ENCODE assay signal across 16 cellular contexts in genomic region chr11:84722583-84723108, GRCh38.
A peak's percentile ranks its signal among the peaks of the same experiment; 100 is the strongest.
DNase-seq lines count a peak whose midpoint lies in the region; ATAC-seq, FAIRE-seq and TF ChIP-seq lines count a peak whose summit lies in the region.
"Had no signal": no experiment of that assay in that cellular context is flagged by ENCODE, and none has a peak within 500 bp of the region (broad histone marks: within the 10 kb centered on the region; RNA-seq: fewer than 3 reads in every experiment).

No MANE protein-coding gene starts in this region.

- peaks cover 9% of the 10 kb centered on the region for H3K4me1 Mint-ChIP-seq in endodermal cell
- H3K4me1 Mint-ChIP-seq: activated T-helper 17 cell treated with anti-CD3 and anti-CD28 coated beads, Interleukin-2, amount 50 U/mL, for 72 hours had no signal

- CTCF ChIA-PET in PC-9 (lab: Charles Lee) = no interaction called here

- H3K36me3 Mint-ChIP-seq in endodermal cell (ENCODE audit: low read depth) = no peaks in the 10 kb centered on the region
- H3K36me3 Mint-ChIP-seq: T-cell had no signal

- no peaks in the 10 kb centered on the region for H3K27me3 ChIP-seq in endodermal cell (ENCODE audit: control insufficient read depth, insufficient read depth, low read length, poor library complexity, severe bottlenecking)
- peaks cover 8% of the 10 kb centered on the region for H3K27me3 ChIP-seq in PC-9 (ENCODE audit: insufficient read depth, low read depth)
- H3K27me3 ChIP-seq: vagina had no signal

- H4K20me1 ChIP-seq in PC-9 (ENCODE audit: insufficient read depth) = no peaks in the 10 kb centered on the region; the same call in 1 of the 2 replicates

- H3K9me2 ChIP-seq in PC-9 (ENCODE audit: insufficient read depth) = no peaks in the 10 kb centered on the region

- no TSS peak for BruUV-seq in PC-9 (replicated peaks; lab: Mats Ljungman, UMichigan)

- peak; percentile 96 for FAIRE-seq in G401.6 (lab: Jason Lieb, UNC)
- FAIRE-seq: GM18507 had no signal

- intact Hi-C loops in PC-9 (cut with micrococcal nuclease; ENCODE audit: unreplicated experiment) = loop anchor here (1.0 kb wide), 1 partner anchor 869 kb away; no protein-coding TSS in a partner anchor
- intact Hi-C loops in lower leg skin (cut with DNase I; ENCODE audit: low total_unique reads) = no loop called here

- no peak overlapping the region for H3K27ac Mint-ChIP-seq in endodermal cell
- H3K27ac Mint-ChIP-seq: activated T-helper 17 cell treated with anti-CD3 and anti-CD28 coated beads, Interleukin-2, amount 50 U/mL, for 72 hours had no signal

- no peak for TF ChIP-seq POLR2A in lower leg skin (IDR thresholded peaks at IDR 0.05)

- no peak overlapping the region for H2AFZ ChIP-seq in PC-9

- no peaks in the 10 kb centered on the region for H3K79me2 ChIP-seq in PC-9 (ENCODE audit: low read depth)

- POLR2A ChIA-PET in PC-9 (lab: Charles Lee; ENCODE audit: unreplicated experiment) = no interaction called here

- H3K4me2 ChIP-seq in PC-9 = no peak overlapping the region

- peaks cover 18% of the 10 kb centered on the region for H3K27me3 Mint-ChIP-seq in endodermal cell (ENCODE audit: insufficient read depth)
- H3K27me3 Mint-ChIP-seq: activated T-helper 17 cell treated with anti-CD3 and anti-CD28 coated beads, Interleukin-2, amount 50 U/mL, for 72 hours had no signal

- H3F3A ChIP-seq in PC-9 (ENCODE audit: insufficient read depth, low read depth) = no peaks in the 10 kb centered on the region

- H3K27ac ChIP-seq in 22Rv1 (no peak overlapping the region), endodermal cell (ENCODE audit: low read depth, low read length) (no peak overlapping the region), PC-9 (no peak overlapping the region)
- H3K27ac ChIP-seq: vagina had no signal

- H3K9me3 Mint-ChIP-seq in endodermal cell = no peaks in the 10 kb centered on the region

- DNase-seq in NCI-H774 (lab: John Stamatoyannopoulos, UW) (peak; percentile 53), endodermal cell (peak; percentile 74), NCI-H510A treated with DMSO at 0.1 percent for 48 hours (lab: John Stamatoyannopoulos, UW) (no peak), PC-9 (no peak), lower leg skin (ENCODE audit: low spot score in 2 of 2) (no peak)
- DNase-seq: activated CD4-positive, alpha-beta T cell treated with anti-CD3 and anti-CD28 coated beads, Interleukin-2, amount 50 U/mL, for 1 hour; midbrain; NCI-H1105 treated with DMSO at 0.1 percent for 48 hours; stimulated activated CD8-positive, alpha-beta memory T cell treated with anti-CD3 and anti-CD28 coated beads, Interleukin-4, amount 100 ng/mL, for 48 hours; T-cell had no signal

- H3K36me3 ChIP-seq in endodermal cell (ENCODE audit: control insufficient read depth, insufficient read depth, low read length) (no peaks in the 10 kb centered on the region), PC-9 (ENCODE audit: low read depth) (no peaks in the 10 kb centered on the region)
- H3K36me3 ChIP-seq: vagina had no signal

- no peak overlapping the region for H3K4me3 Mint-ChIP-seq in endodermal cell
- H3K4me3 Mint-ChIP-seq: activated T-helper 17 cell treated with anti-CD3 and anti-CD28 coated beads, Interleukin-2, amount 50 U/mL, for 72 hours had no signal

- peak; percentile 33; the same call in 1 of the 2 replicates for TF ChIP-seq CTCF in 22Rv1 (IDR thresholded peaks at IDR 0.05)
- peak; percentile 89 for TF ChIP-seq CTCF in endodermal cell (conservative IDR thresholded peaks at IDR 0.05)
- no peak for TF ChIP-seq CTCF in PC-9 (conservative IDR thresholded peaks at IDR 0.05)
- TF ChIP-seq CTCF in lower leg skin (IDR thresholded peaks at IDR 0.05) = no peak

- ATAC-seq in HG02588 (IDR thresholded peaks at IDR 0.05; ENCODE audit: unreplicated experiment) = no peak
- ATAC-seq: activated T-helper 17 cell treated with anti-CD3 and anti-CD28 coated beads, Interleukin-2, amount 50 U/mL, for 72 hours; T-cell had no signal

- H3K4me1 ChIP-seq in endodermal cell (ENCODE audit: control insufficient read depth, insufficient read depth, low read length) = no peaks in the 10 kb centered on the region
- H3K4me1 ChIP-seq in PC-9 (replicated peaks; ENCODE audit: insufficient read depth) = no peaks in the 10 kb centered on the region

- H3K4me3 ChIP-seq in endodermal cell (ENCODE audit: low read length) (no peak overlapping the region), PC-9 (no peak overlapping the region), lower leg skin (ENCODE audit: low read depth, poor library complexity, severe bottlenecking) (no peak overlapping the region)
- H3K4me3 ChIP-seq: vagina had no signal

- no peak overlapping the region for H3K9ac ChIP-seq in endodermal cell (ENCODE audit: extremely low read depth, low read length, poor library complexity, severe bottlenecking)

- WGBS in endodermal cell (ENCODE audit: insufficient coverage in 1 of 2, insufficient read length in 1 of 2), 2 experiments = 45 to 62% methylated on average over 2 to 3 of the region's 3 CpGs
- WGBS in lower leg skin, 2 donors = 60 to 66% methylated on average over 3 of the region's 3 CpGs

- H3K9me3 ChIP-seq in endodermal cell (ENCODE audit: control insufficient read depth, low read length) = no peaks in the 10 kb centered on the region
- no peaks in the 10 kb centered on the region for H3K9me3 ChIP-seq in PC-9 (ENCODE audit: insufficient read depth, low read depth)
- H3K9me3 ChIP-seq: vagina had no signal

Comparison
In these comparisons a context has a peak if more than half of its experiments do, and no peak if none do; other contexts are left out.
1. CTCF ChIP-seq: peak in 22Rv1 (single experiment) and endodermal cell (single experiment); none in PC-9 (single experiment) and lower leg skin (0 of 3).
2. DNase-seq: peak in NCI-H774 (single experiment) and endodermal cell (single experiment); none in NCI-H510A treated with DMSO at 0.1 percent for 48 hours (single experiment), PC-9 (0 of 2) and lower leg skin (0 of 2).